7 cellular contexts compared by ENCODE assay signal in the genomic region with DNA sequence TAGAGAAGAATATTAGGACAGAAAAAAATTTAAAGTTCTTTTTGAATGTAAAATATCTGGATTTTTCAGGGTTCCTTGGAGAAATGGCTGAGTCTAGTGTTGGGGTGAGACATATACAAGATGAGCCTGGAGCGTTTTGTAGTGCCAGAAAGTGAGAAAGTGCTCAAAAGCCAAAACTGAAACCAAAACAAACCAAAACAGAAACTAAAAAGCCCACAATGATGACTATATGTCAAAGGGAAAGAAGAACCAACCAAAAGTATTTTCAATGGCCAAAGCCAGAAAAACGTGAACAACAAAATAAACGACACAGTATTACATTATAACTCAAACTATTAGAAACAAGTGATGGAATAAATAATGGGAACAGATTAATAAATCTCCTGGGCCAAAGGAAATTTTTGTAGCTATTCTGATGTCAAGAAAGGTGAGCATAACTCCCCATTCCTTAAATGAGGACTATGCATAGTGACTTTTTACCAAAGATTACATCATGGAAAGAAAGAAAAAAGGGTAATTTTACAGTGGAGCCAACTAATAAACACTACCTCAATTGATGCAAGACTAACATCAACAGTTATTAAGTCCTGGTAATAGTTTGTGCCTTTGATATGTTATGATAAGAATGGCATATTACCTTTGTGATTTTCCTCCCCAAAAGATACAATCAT.
DNase-seq lines count a peak whose midpoint lies in the region; ATAC-seq lines count a peak whose summit lies in the region.

No MANE protein-coding gene starts in this region.

- DNase-seq in NAMALWA (ENCODE audit: low spot score) (peak; percentile 51), mesenchymal stem cell (peak; percentile 33), head of caudate nucleus (no peak), globus pallidus (ENCODE audit: low spot score) (no peak), NCI-H748 treated with DMSO at 0.1 percent for 48 hours (lab: John Stamatoyannopoulos, UW) (no peak)

- no peak overlapping the region for H2AK5ac ChIP-seq in mesenchymal stem cell (ENCODE audit: low read length, severe bottlenecking)

- no peaks in the 10 kb centered on the region for H3K27me3 ChIP-seq in mesenchymal stem cell (ENCODE audit: control insufficient read depth in 1 of 2, insufficient read depth in 1 of 2, low read length in 2 of 2)

- H3K36me3 ChIP-seq in mesenchymal stem cell (ENCODE audit: control insufficient read depth in 1 of 2, insufficient read depth in 2 of 2, low read depth in 1 of 2, low read length in 2 of 2): no peaks in the 10 kb centered on the region

- H3K23ac ChIP-seq in mesenchymal stem cell (ENCODE audit: low read length in 2 of 2): no peak overlapping the region

- H3K79me1 ChIP-seq in mesenchymal stem cell (replicated peaks; ENCODE audit: low read length, poor library complexity, severe bottlenecking): no peaks in the 10 kb centered on the region

- no peak overlapping the region for H3K27ac ChIP-seq in mesenchymal stem cell (ENCODE audit: low read length, poor library complexity, severe bottlenecking)

- no peak overlapping the region for H3K18ac ChIP-seq in mesenchymal stem cell (ENCODE audit: low read depth in 1 of 2, low read length in 2 of 2)

- no peak overlapping the region for H3K14ac ChIP-seq in mesenchymal stem cell (ENCODE audit: low read length in 2 of 2)

- no peak overlapping the region for H3K4me2 ChIP-seq in mesenchymal stem cell (ENCODE audit: low read length, poor library complexity, severe bottlenecking)

- no peak overlapping the region for H2BK120ac ChIP-seq in mesenchymal stem cell (ENCODE audit: low read depth, low read length)

- ATAC-seq in GM19025 (IDR thresholded peaks at IDR 0.05; ENCODE audit: low read depth, unreplicated experiment): peak; percentile 98
- ATAC-seq in HG02623 (IDR thresholded peaks at IDR 0.05; ENCODE audit: unreplicated experiment): peak; percentile 100

- H3K4me1 ChIP-seq in mesenchymal stem cell (ENCODE audit: control insufficient read depth, insufficient read depth, low read depth, low read length): no peaks in the 10 kb centered on the region

- no peaks in the 10 kb centered on the region for H3K9me3 ChIP-seq in mesenchymal stem cell (ENCODE audit: control insufficient read depth, low read length)

- intact Hi-C loops in head of caudate nucleus (cut with DNase I): no loop called here

- no peak overlapping the region for H2BK15ac ChIP-seq in mesenchymal stem cell (ENCODE audit: low read depth, poor library complexity, severe bottlenecking)

- H2BK12ac ChIP-seq in mesenchymal stem cell (ENCODE audit: low read length in 2 of 2): no peak overlapping the region

- no peak overlapping the region for H2AFZ ChIP-seq in mesenchymal stem cell (ENCODE audit: low read depth, low read length)

- H2BK5ac ChIP-seq in mesenchymal stem cell (ENCODE audit: low read depth, low read length, poor library complexity, severe bottlenecking): no peak overlapping the region

- no peak overlapping the region for H3K4me3 ChIP-seq in mesenchymal stem cell (ENCODE audit: insufficient read depth in 1 of 2, low read depth in 1 of 2, low read length in 2 of 2)

- H3K9ac ChIP-seq in mesenchymal stem cell (ENCODE audit: low read length): peak overlapping the region; percentile 30

- WGBS in mesenchymal stem cell: 71% methylated on average over 1 of the region's 3 CpGs

- H3K4ac ChIP-seq in mesenchymal stem cell (ENCODE audit: low read depth in 1 of 2, low read length in 2 of 2): no peak overlapping the region

- H4K91ac ChIP-seq in mesenchymal stem cell (ENCODE audit: low read length): no peak overlapping the region

- no peak overlapping the region for H4K8ac ChIP-seq in mesenchymal stem cell (ENCODE audit: low read length)

Comparison
In these comparisons a context has a peak if more than half of its experiments do, and no peak if none do; other contexts are left out.
1. DNase-seq: peak in NAMALWA (single experiment) and mesenchymal stem cell (single experiment); none in head of caudate nucleus (0 of 42), globus pallidus (single experiment) and NCI-H748 treated with DMSO at 0.1 percent for 48 hours (single experiment).